ENCODE assay signal across 33 cellular contexts in the genomic region with DNA sequence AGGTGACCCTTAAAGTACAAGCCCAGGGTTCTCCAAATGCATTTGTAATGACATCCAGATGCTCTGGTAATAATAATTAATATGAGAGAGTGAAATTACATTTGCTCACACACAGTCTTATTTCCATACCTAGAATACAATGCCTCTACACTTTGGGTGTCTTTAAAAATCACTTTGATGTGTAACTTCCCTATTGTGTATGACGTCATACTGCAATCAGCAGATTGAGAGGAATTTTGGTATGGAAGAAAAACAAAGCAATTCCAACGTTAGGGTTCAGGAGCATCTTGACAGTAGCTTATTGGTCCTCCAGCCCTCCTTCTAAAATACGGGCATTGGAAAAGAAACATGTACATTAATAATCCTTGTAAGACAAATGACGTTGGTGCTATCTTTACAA.
"Had no signal": no experiment of that assay in that cellular context is flagged by ENCODE, and none has a peak within 500 bp of the region (broad histone marks: within the 10 kb centered on the region; RNA-seq: fewer than 3 reads in every experiment).

No MANE protein-coding gene starts in this region.

- H3K4me1 ChIP-seq: adrenal gland, body of pancreas, breast epithelium had no signal

- H3K36me3 ChIP-seq: adrenal gland, brain microvascular endothelial cell, breast epithelium had no signal

- FAIRE-seq: astrocyte, TTC549 had no signal

- H3K4me3 ChIP-seq: adrenal gland, body of pancreas, breast epithelium had no signal

- H3K9me3 ChIP-seq: adrenal gland, body of pancreas had no signal

- ATAC-seq: activated CD8-positive, alpha-beta T cell treated with anti-CD3 and anti-CD28 coated beads for 36 hours; activated naive CD4-positive, alpha-beta T cell treated with anti-CD3 and anti-CD28 coated beads, Interleukin-2, amount 50 U/mL, for 72 hours; activated T-cell treated with anti-CD3 and anti-CD28 coated beads, Interleukin-2, amount 50 U/mL, for 4 hours; activated T-cell treated with anti-CD3 and anti-CD28 coated beads, Interleukin-2, amount 50 U/mL, for 72 hours; activated T-helper 17 cell treated with anti-CD3 and anti-CD28 coated beads, Interleukin-2, amount 50 U/mL, for 72 hours; body of pancreas had no signal

- H3K27me3 ChIP-seq: adrenal gland, body of pancreas, brain microvascular endothelial cell, breast epithelium had no signal

- DNase-seq: activated B cell treated with CpG ODN at 0.5 μM for 24 hours; activated CD4-positive, alpha-beta memory T cell treated with anti-CD3 and anti-CD28 coated beads for 36 hours; activated CD4-positive, alpha-beta T cell treated with anti-CD3 and anti-CD28 coated beads for 4 hours; activated CD4-positive, alpha-beta T cell treated with anti-CD3 and anti-CD28 coated beads, Interleukin-2, amount 10 ng/mL, durations not matched to agents 24 days and 14 days; activated CD4-positive, alpha-beta T cell treated with anti-CD3 and anti-CD28 coated beads, Interleukin-2, amount 50 U/mL, for 1 hour; activated CD4-positive, alpha-beta T cell treated with anti-CD3 and anti-CD28 coated beads, Interleukin-2, amount 50 U/mL, for 4 hours; activated CD4-positive, CD25-positive, alpha-beta regulatory T cell treated with anti-CD3 and anti-CD28 coated beads, Interleukin-2, amount 50 U/mL, for 72 hours; activated CD8-positive, alpha-beta memory T cell treated with anti-CD3 and anti-CD28 coated beads, Interleukin-2, amount 50 U/mL, for 4 hours; activated CD8-positive, alpha-beta T cell treated with anti-CD3 and anti-CD28 coated beads for 36 hours; activated effector memory CD4-positive, alpha-beta T cell treated with anti-CD3 and anti-CD28 coated beads, Interleukin-2, amount 50 U/mL, for 16 hours; activated gamma-delta T cell treated with Interleukin-2 at 50 U/mL for 16 hours; activated naive CD4-positive, alpha-beta T cell; activated naive CD4-positive, alpha-beta T cell treated with anti-CD3 and anti-CD28 coated beads for 36 hours; activated naive CD4-positive, alpha-beta T cell treated with anti-CD3 and anti-CD28 coated beads, Interleukin-2, amount 50 U/mL, for 16 hours; activated naive CD8-positive, alpha-beta T cell treated with anti-CD3 and anti-CD28 coated beads for 36 hours; activated T-cell treated with anti-CD3 and anti-CD28 coated beads for 4 hours; activated T-cell treated with anti-CD3 and anti-CD28 coated beads, Interleukin-2, amount 50 U/mL, for 1 hour; activated T-cell treated with anti-CD3 and anti-CD28 coated beads, Interleukin-2, amount 50 U/mL, for 4 hours; activated T-cell treated with anti-CD3 and anti-CD28 coated beads, Interleukin-2, amount 50 U/mL, for 72 hours; adrenal gland; amniotic stem cell; aorta; body of pancreas; brain microvascular endothelial cell; central memory CD4-positive, alpha-beta T cell; T-helper 2 cell; T-helper 9 cell had no signal

- H3K27ac ChIP-seq: adrenal gland, body of pancreas, brain microvascular endothelial cell, breast epithelium, VCaP had no signal
